9 cellular contexts compared by ENCODE assay signal in genomic region chr11:17405232-17406005, GRCh38. TPM values are rescaled to one million over a fixed set of nuclear protein-coding genes. Genes with fewer than 3 reads are reported as not detected.
DNase-seq lines count a peak whose midpoint lies in the region; ATAC-seq and TF ChIP-seq lines count a peak whose summit lies in the region.
"Had no signal": no experiment of that assay in that cellular context is flagged by ENCODE, and none has a peak within 500 bp of the region (broad histone marks: within the 10 kb centered on the region; RNA-seq: fewer than 3 reads in every experiment).

No MANE protein-coding gene starts in this region.

- H3K4me3 Mint-ChIP-seq in activated CD4-positive, alpha-beta T cell treated with anti-CD3 and anti-CD28 coated beads for 36 hours, result no peak overlapping the region
- H3K4me3 Mint-ChIP-seq in CD8-positive, alpha-beta T cell, result no peak overlapping the region
- H3K4me3 Mint-ChIP-seq: CD4-positive, CD25-positive, alpha-beta regulatory T cell had no signal

- H3K9me3 ChIP-seq in PC-3 (ENCODE audit: low read length), result no peaks in the 10 kb centered on the region
- no peaks in the 10 kb centered on the region for H3K9me3 ChIP-seq in CD8-positive, alpha-beta T cell (ENCODE audit: low read length)

- no peaks in the 10 kb centered on the region for H3F3A ChIP-seq in PC-3 (ENCODE audit: low read length, unreplicated experiment)

- no peaks in the 10 kb centered on the region for H3K79me2 ChIP-seq in PC-3 (ENCODE audit: low read length)

- H3K4me1 Mint-ChIP-seq in activated CD4-positive, alpha-beta T cell treated with anti-CD3 and anti-CD28 coated beads for 36 hours, result no peaks in the 10 kb centered on the region
- no peaks in the 10 kb centered on the region for H3K4me1 Mint-ChIP-seq in CD8-positive, alpha-beta T cell (ENCODE audit: low read depth)
- H3K4me1 Mint-ChIP-seq: CD4-positive, CD25-positive, alpha-beta regulatory T cell had no signal

- peak; percentile 71 for ATAC-seq in PC-3
- ATAC-seq in activated CD4-positive, alpha-beta T cell treated with anti-CD3 and anti-CD28 coated beads for 36 hours, result no peak
- no peak for ATAC-seq in CD8-positive, alpha-beta T cell

- no peak overlapping the region for H3K9ac ChIP-seq in PC-3 (ENCODE audit: low read length)

- TF ChIP-seq CTCF in PC-3 (conservative IDR thresholded peaks at IDR 0.05; ENCODE audit: low read depth, low read length), result no peak
- TF ChIP-seq CTCF in CD8-positive, alpha-beta T cell (IDR thresholded peaks at IDR 0.05), result no peak

- peak in 2 of 3 experiments; percentile 11 to 47 for DNase-seq in NCI-H1417 (lab: John Stamatoyannopoulos, UW)
- no peak for DNase-seq in NCI-H1417 treated with DMSO at 0.1 percent for 48 hours (lab: John Stamatoyannopoulos, UW)
- DNase-seq in PC-3, result peak; percentile 28
- peak; percentile 21 for DNase-seq in foreskin melanocyte
- DNase-seq in renal cortical epithelial cell (ENCODE audit: low read depth), result peak; percentile 74
- no peak for DNase-seq in activated naive CD4-positive, alpha-beta T cell (lab: John Stamatoyannopoulos, UW)
- DNase-seq in activated CD4-positive, alpha-beta T cell treated with anti-CD3 and anti-CD28 coated beads for 36 hours, result no peak
- no peak for DNase-seq in CD8-positive, alpha-beta T cell
- DNase-seq: CD4-positive, CD25-positive, alpha-beta regulatory T cell had no signal

- no peaks in the 10 kb centered on the region for H4K20me1 ChIP-seq in PC-3 (ENCODE audit: low read length)

- POLR2A ChIA-PET in PC-3 (lab: Charles Lee; ENCODE audit: unreplicated experiment), result no interaction called here
- POLR2A ChIA-PET in activated CD4-positive, alpha-beta T cell treated with anti-CD3 and anti-CD28 coated beads for 36 hours (lab: Charles Lee), result no interaction called here
- POLR2A ChIA-PET in CD8-positive, alpha-beta T cell (lab: Charles Lee), result interaction anchor here (0.6 kb wide), 1 partner anchor 78 kb away, joined by 3 read pairs; no protein-coding TSS in a partner anchor

- no TSS peak for BruUV-seq in PC-3 (replicated peaks; lab: Mats Ljungman, UMichigan)

- no peaks in the 10 kb centered on the region for H3K9me2 ChIP-seq in PC-3 (replicated peaks; ENCODE audit: low read length)

- no peaks in the 10 kb centered on the region; the same call in 1 of the 2 replicates for H3K4me1 ChIP-seq in PC-3 (ENCODE audit: insufficient read depth, low read length)
- H3K4me1 ChIP-seq in CD8-positive, alpha-beta T cell (ENCODE audit: insufficient read depth, low read length), result no peaks in the 10 kb centered on the region

- CTCF ChIA-PET in PC-3 (lab: Charles Lee), result no interaction called here
- CTCF ChIA-PET in activated CD4-positive, alpha-beta T cell treated with anti-CD3 and anti-CD28 coated beads for 36 hours (lab: Charles Lee), result interaction anchor here (0.6 kb wide), 1 partner anchor 298 kb away, joined by 3 read pairs; no protein-coding TSS in a partner anchor
- CTCF ChIA-PET in CD8-positive, alpha-beta T cell (lab: Charles Lee), result interaction anchor here (1.0 to 1.2 kb wide), 2 partner anchors 21 to 99 kb away, joined by 3 to 4 read pairs; no protein-coding TSS in a partner anchor

- no peaks in the 10 kb centered on the region for H3K27me3 ChIP-seq in PC-3 (ENCODE audit: low read length)
- no peaks in the 10 kb centered on the region for H3K27me3 ChIP-seq in CD8-positive, alpha-beta T cell (ENCODE audit: insufficient read depth, low read length)

- H3K4me3 ChIP-seq in PC-3 (ENCODE audit: low read length), result no peak overlapping the region
- H3K4me3 ChIP-seq in CD8-positive, alpha-beta T cell (ENCODE audit: low read depth, low read length), result no peak overlapping the region

- H3K27me3 Mint-ChIP-seq in activated CD4-positive, alpha-beta T cell treated with anti-CD3 and anti-CD28 coated beads for 36 hours, result no peaks in the 10 kb centered on the region
- peaks cover 3% of the 10 kb centered on the region for H3K27me3 Mint-ChIP-seq in CD8-positive, alpha-beta T cell (ENCODE audit: low read depth)
- H3K27me3 Mint-ChIP-seq: CD4-positive, CD25-positive, alpha-beta regulatory T cell had no signal

- no peak overlapping the region for H3K27ac Mint-ChIP-seq in activated CD4-positive, alpha-beta T cell treated with anti-CD3 and anti-CD28 coated beads for 36 hours
- no peak overlapping the region for H3K27ac Mint-ChIP-seq in CD8-positive, alpha-beta T cell
- H3K27ac Mint-ChIP-seq: CD4-positive, CD25-positive, alpha-beta regulatory T cell had no signal

- no peaks in the 10 kb centered on the region for H3K9me3 Mint-ChIP-seq in activated CD4-positive, alpha-beta T cell treated with anti-CD3 and anti-CD28 coated beads for 36 hours (ENCODE audit: low read depth)
- no peaks in the 10 kb centered on the region for H3K9me3 Mint-ChIP-seq in CD8-positive, alpha-beta T cell
- H3K9me3 Mint-ChIP-seq: CD4-positive, CD25-positive, alpha-beta regulatory T cell had no signal

- no peaks in the 10 kb centered on the region for H3K36me3 ChIP-seq in PC-3 (ENCODE audit: low read depth, low read length)
- no peaks in the 10 kb centered on the region for H3K36me3 ChIP-seq in CD8-positive, alpha-beta T cell (ENCODE audit: insufficient read depth, low read length)

- intact Hi-C loops in PC-3 (cut with micrococcal nuclease), result no loop called here
- intact Hi-C loops in activated CD4-positive, alpha-beta T cell treated with anti-CD3 and anti-CD28 coated beads for 36 hours (cut with DNase I, micrococcal nuclease), result no loop called here
- intact Hi-C loops in CD8-positive, alpha-beta T cell (cut with DNase I, micrococcal nuclease), result no loop called here

- peak overlapping the region; percentile 81 for H2AFZ ChIP-seq in PC-3 (ENCODE audit: low read length)

- H3K36me3 Mint-ChIP-seq in activated CD4-positive, alpha-beta T cell treated with anti-CD3 and anti-CD28 coated beads for 36 hours (ENCODE audit: low read depth), result no peaks in the 10 kb centered on the region
- H3K36me3 Mint-ChIP-seq in CD8-positive, alpha-beta T cell, result no peaks in the 10 kb centered on the region
- H3K36me3 Mint-ChIP-seq: CD4-positive, CD25-positive, alpha-beta regulatory T cell had no signal

- H3K27ac ChIP-seq in PC-3 (ENCODE audit: low read length), result no peak overlapping the region
- no peak overlapping the region for H3K27ac ChIP-seq in CD8-positive, alpha-beta T cell (ENCODE audit: low read depth, low read length)

- peak overlapping the region; percentile 38; the same call in 1 of the 2 replicates for H3K4me2 ChIP-seq in PC-3 (ENCODE audit: low read length)

RNA-seq across cellular contexts. Expression of gene KCNJ11, which starts 17.0 kb away (rescaled TPM):
- total RNA-seq in PC-3 (2014; rRNA removed) (0.98 and 1.8 TPM in 2 replicates), renal cortical epithelial cell (0.25 and 0.35 TPM in 2 replicates)
- under 1 TPM; 0.23 to 0.43 TPM for total RNA-seq in activated CD4-positive, alpha-beta T cell treated with anti-CD3 and anti-CD28 coated beads for 36 hours
- total RNA-seq in CD8-positive, alpha-beta T cell, result under 1 TPM; 0.73 to 0.83 TPM
- total RNA-seq: CD4-positive, CD25-positive, alpha-beta regulatory T cell had no signal

RNA-seq across cellular contexts. Expression of gene NCR3LG1, which starts 53.8 kb away (rescaled TPM):
- total RNA-seq in PC-3 (2014; rRNA removed) (1.3 and 1.6 TPM in 2 replicates), renal cortical epithelial cell (0.99 and 2.1 TPM in 2 replicates)
- under 1 TPM; 0.80 to 0.86 TPM for total RNA-seq in activated CD4-positive, alpha-beta T cell treated with anti-CD3 and anti-CD28 coated beads for 36 hours
- total RNA-seq in CD8-positive, alpha-beta T cell, result 10 to 100 TPM; 11.2 TPM

Comparison
In these comparisons a context has a peak if more than half of its experiments do, and no peak if none do; other contexts are left out.
1. DNase-seq: peak in NCI-H1417 (2 of 3), PC-3 (single experiment), foreskin melanocyte (single experiment) and renal cortical epithelial cell (single experiment); none in NCI-H1417 treated with DMSO at 0.1 percent for 48 hours (single experiment), activated naive CD4-positive, alpha-beta T cell (0 of 4), activated CD4-positive, alpha-beta T cell treated with anti-CD3 and anti-CD28 coated beads for 36 hours (single experiment) and CD8-positive, alpha-beta T cell (0 of 7).